In genomic region chr6:28646650-28647049, GRCh38 we compare ENCODE assay signal across 28 cellular contexts.
"Had no signal": no experiment of that assay in that cellular context is flagged by ENCODE, and none has a peak within 500 bp of the region (broad histone marks: within the 10 kb centered on the region; RNA-seq: fewer than 3 reads in every experiment).

No MANE protein-coding gene starts in this region.

- H2AFZ ChIP-seq: neural progenitor cell, parathyroid adenoma had no signal

- H3K27me3 ChIP-seq: ovary, testis, vagina had no signal

- H3K27ac ChIP-seq: neural progenitor cell, ovary, parathyroid adenoma, psoas muscle, right lobe of liver, sigmoid colon, suprapubic skin, testis, tibial artery, upper lobe of left lung, vagina had no signal

- DNase-seq: natural killer cell; occipital lobe; ovary; posterior cingulate gyrus; psoas muscle; right cardiac atrium; right lobe of liver; sigmoid colon; small intestine; stimulated activated CD4-positive, alpha-beta T cell treated with anti-CD3 and anti-CD28 coated beads, Interleukin-15, amount 100 ng/mL, for 24 hours; stimulated activated CD4-positive, alpha-beta T cell treated with anti-CD3 and anti-CD28 coated beads, Interleukin-2, amount 100 ng/mL, for 24 hours; stimulated activated CD4-positive, alpha-beta T cell treated with anti-CD3 and anti-CD28 coated beads, Interleukin-4, amount 100 ng/mL, for 1 hour; stimulated activated CD4-positive, alpha-beta T cell treated with anti-CD3 and anti-CD28 coated beads, Interleukin-4, amount 100 ng/mL, for 4 hours; stimulated activated CD8-positive, alpha-beta memory T cell treated with anti-CD3 and anti-CD28 coated beads, Interleukin-4, amount 100 ng/mL, for 48 hours; stimulated activated naive CD4-positive, alpha-beta T cell; stimulated activated naive CD8-positive, alpha-beta T cell treated with anti-CD3 and anti-CD28 coated beads, Interleukin-15, amount 100 ng/mL, for 72 hours; stimulated activated naive CD8-positive, alpha-beta T cell treated with anti-CD3 and anti-CD28 coated beads, Interleukin-15, Interleukin-2, amounts not matched to agents 100 U/mL and 50 U/mL, for 24 hours; substantia nigra; testis; tibial artery; trophoblast cell; upper lobe of left lung had no signal

- H3K4me2 ChIP-seq: neural progenitor cell had no signal

- H3K36me3 ChIP-seq: neural progenitor cell, ovary, right lobe of liver, sigmoid colon, suprapubic skin, tibial artery, upper lobe of left lung, vagina had no signal

- H3K4me1 ChIP-seq: neural progenitor cell, parathyroid adenoma, psoas muscle, vagina had no signal

- H3K79me2 ChIP-seq: parathyroid adenoma had no signal

- H3K9me3 ChIP-seq: ovary, psoas muscle, right lobe of liver, sigmoid colon, suprapubic skin, testis, tibial artery, upper lobe of left lung, vagina had no signal

- FAIRE-seq: small intestine, urothelium cell line had no signal

- H3K9ac ChIP-seq: neural progenitor cell, parathyroid adenoma had no signal

- ATAC-seq: natural killer cell; psoas muscle; right cardiac atrium; right lobe of liver; stimulated activated memory B cell treated with anti-CD40 and anti-IgM and Interleukin-4, amounts not matched to agents 10 μg/mL and 1 μg/mL and 100 μg/mL, for 72 hours; stimulated activated naive CD8-positive, alpha-beta T cell treated with anti-CD3 and anti-CD28 coated beads, Interleukin-15, amount 100 ng/mL, for 72 hours; stimulated activated naive CD8-positive, alpha-beta T cell treated with anti-CD3 and anti-CD28 coated beads, Interleukin-15, Interleukin-2, amounts not matched to agents 100 U/mL and 50 U/mL, for 24 hours had no signal

- H3K4me3 ChIP-seq: neural progenitor cell, ovary, psoas muscle, right lobe of liver, sigmoid colon, suprapubic skin, testis, tibial artery, upper lobe of left lung, vagina had no signal
